Comparison of ENCODE assay signal across 22 cellular contexts in the genomic region with DNA sequence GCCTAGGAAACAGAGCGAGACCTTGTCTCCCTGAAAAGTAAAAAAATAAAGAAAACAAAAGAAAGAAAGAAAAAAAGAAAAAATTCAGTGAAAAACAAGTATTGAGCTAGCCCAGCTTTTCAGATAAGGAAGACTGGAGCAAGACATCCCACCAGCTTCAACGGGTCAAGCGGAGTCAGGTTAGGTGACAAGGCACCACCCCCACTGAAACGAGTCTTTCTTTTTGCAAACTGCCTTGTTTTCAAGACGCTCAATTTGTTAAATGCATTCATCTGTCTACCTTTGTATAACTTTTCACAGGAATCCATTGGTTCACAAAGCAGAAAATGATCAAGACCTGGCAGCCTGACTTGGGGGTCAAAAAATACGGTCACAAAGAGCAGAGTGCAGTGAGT.
"Had no signal": no experiment of that assay in that cellular context is flagged by ENCODE, and none has a peak within 500 bp of the region (broad histone marks: within the 10 kb centered on the region; RNA-seq: fewer than 3 reads in every experiment).

No MANE protein-coding gene starts in this region.

- H3K27me3 ChIP-seq: esophagus muscularis mucosa, testis, transverse colon had no signal

- H3K4me1 ChIP-seq: esophagus muscularis mucosa, testis had no signal

- H3K27ac Mint-ChIP-seq: activated B cell treated with CpG ODN at 0.5 μM for 24 hours; activated CD8-positive, alpha-beta T cell treated with anti-CD3 and anti-CD28 coated beads for 36 hours; activated naive CD4-positive, alpha-beta T cell treated with anti-CD3 and anti-CD28 coated beads, Interleukin-2, amount 50 U/mL, for 24 hours; activated naive CD8-positive, alpha-beta T cell treated with anti-CD3 and anti-CD28 coated beads, Interleukin-2, amount 50 U/mL, for 24 hours; activated T-helper 2 cell treated with anti-CD3 and anti-CD28 coated beads, Interferon-gamma antibody, Interleukin-2, Interleukin-4, amounts not matched to agents 10 μg/mL and 5 μg/mL and 100 μg/mL, durations not matched to agents 14 hours and 24 hours and 36 hours; dendritic cell treated with granulocyte-macrophage colony-stimulating factor and Interleukin-4, amounts not matched to agents 40 ng/mL and 50 ng/mL, for 4 days; memory B cell had no signal

- H3K36me3 ChIP-seq: esophagus muscularis mucosa, transverse colon had no signal

- H3K9me3 ChIP-seq: esophagus muscularis mucosa, testis, transverse colon had no signal

- H3K4me3 ChIP-seq: esophagus muscularis mucosa, skin epidermis, testis, transverse colon had no signal

- H3K27me3 Mint-ChIP-seq: activated CD8-positive, alpha-beta T cell treated with anti-CD3 and anti-CD28 coated beads for 36 hours; activated naive CD4-positive, alpha-beta T cell treated with anti-CD3 and anti-CD28 coated beads, Interleukin-2, amount 50 U/mL, for 24 hours; activated naive CD8-positive, alpha-beta T cell treated with anti-CD3 and anti-CD28 coated beads, Interleukin-2, amount 50 U/mL, for 24 hours had no signal

- H3K27ac ChIP-seq: esophagus muscularis mucosa, skin epidermis, testis, transverse colon had no signal

- H3K36me3 Mint-ChIP-seq: activated naive CD4-positive, alpha-beta T cell treated with anti-CD3 and anti-CD28 coated beads, Interleukin-2, amount 50 U/mL, for 24 hours; memory B cell; naive thymus-derived CD8-positive, alpha-beta T cell had no signal

- H3K9me3 Mint-ChIP-seq: activated B cell treated with CpG ODN at 0.5 μM for 24 hours; activated CD8-positive, alpha-beta T cell treated with anti-CD3 and anti-CD28 coated beads for 36 hours; activated naive CD4-positive, alpha-beta T cell treated with anti-CD3 and anti-CD28 coated beads, Interleukin-2, amount 50 U/mL, for 24 hours; activated naive CD8-positive, alpha-beta T cell treated with anti-CD3 and anti-CD28 coated beads, Interleukin-2, amount 50 U/mL, for 24 hours; activated T-helper 2 cell treated with anti-CD3 and anti-CD28 coated beads, Interferon-gamma antibody, Interleukin-2, Interleukin-4, amounts not matched to agents 10 μg/mL and 5 μg/mL and 100 μg/mL, durations not matched to agents 14 hours and 24 hours and 36 hours; central memory CD8-positive, alpha-beta T cell; naive thymus-derived CD8-positive, alpha-beta T cell had no signal

- FAIRE-seq: bronchial epithelial cell had no signal

- H3K4me3 Mint-ChIP-seq: activated B cell treated with CpG ODN at 0.5 μM for 24 hours; activated CD8-positive, alpha-beta T cell treated with anti-CD3 and anti-CD28 coated beads for 36 hours; activated naive CD4-positive, alpha-beta T cell treated with anti-CD3 and anti-CD28 coated beads, Interleukin-2, amount 50 U/mL, for 24 hours; activated naive CD8-positive, alpha-beta T cell treated with anti-CD3 and anti-CD28 coated beads, Interleukin-2, amount 50 U/mL, for 24 hours; central memory CD8-positive, alpha-beta T cell; dendritic cell treated with granulocyte-macrophage colony-stimulating factor and Interleukin-4, amounts not matched to agents 40 ng/mL and 50 ng/mL, for 4 days; memory B cell; naive thymus-derived CD8-positive, alpha-beta T cell had no signal

- H3K4me1 Mint-ChIP-seq: activated naive CD4-positive, alpha-beta T cell treated with anti-CD3 and anti-CD28 coated beads, Interleukin-2, amount 50 U/mL, for 24 hours; central memory CD8-positive, alpha-beta T cell had no signal

- DNase-seq: activated B cell treated with CpG ODN at 0.5 μM for 24 hours; activated CD4-positive, alpha-beta T cell treated with anti-CD3 and anti-CD28 coated beads, Interleukin-2, amount 50 U/mL, for 1 hour; activated CD8-positive, alpha-beta T cell treated with anti-CD3 and anti-CD28 coated beads for 36 hours; activated naive CD8-positive, alpha-beta T cell treated with anti-CD3 and anti-CD28 coated beads, Interleukin-2, amount 50 U/mL, for 24 hours; activated T-cell treated with anti-CD3 and anti-CD28 coated beads, Interleukin-2, amount 50 U/mL, for 48 hours; amygdala; foreskin melanocyte; naive thymus-derived CD8-positive, alpha-beta T cell; stimulated activated CD4-positive, alpha-beta T cell treated with anti-CD3 and anti-CD28 coated beads, Interleukin-12 subunit alpha, Interleukin-12 subunit beta, amount 100 ng/mL, for 4 hours; stimulated activated CD4-positive, alpha-beta T cell treated with anti-CD3 and anti-CD28 coated beads, Interleukin-4, amount 100 ng/mL, for 1 hour; stimulated activated naive CD8-positive, alpha-beta T cell treated with anti-CD3 and anti-CD28 coated beads, Interleukin-15, Interleukin-2, amounts not matched to agents 100 U/mL and 50 U/mL, for 24 hours; T-helper 2 cell; testis; transverse colon had no signal
